In the genomic region with DNA sequence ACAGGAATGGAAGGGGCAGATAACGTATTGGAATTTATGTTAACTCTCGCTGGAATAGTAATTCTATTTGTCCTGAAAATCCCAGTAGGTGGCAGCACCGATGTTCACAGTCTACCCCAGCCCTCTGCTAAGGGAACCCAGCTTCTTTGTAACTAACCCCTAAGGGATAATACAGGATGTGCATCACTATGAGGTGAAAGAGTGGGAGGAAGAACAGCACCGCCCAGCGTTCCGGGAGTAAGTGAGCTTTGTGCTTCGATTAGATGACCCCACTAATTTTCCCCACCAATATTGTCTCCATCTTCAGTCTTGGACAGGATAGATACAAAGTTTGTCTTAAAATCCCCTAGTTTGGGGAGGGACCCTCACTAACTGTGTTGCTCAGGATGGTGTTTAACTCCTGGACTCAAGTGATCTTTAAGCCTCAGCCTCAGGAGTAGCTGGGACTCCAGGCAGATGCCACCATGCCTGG, we compare ENCODE assay signal across 8 cellular contexts. TPM values are rescaled to one million over a fixed set of nuclear protein-coding genes. Genes with fewer than 3 reads are reported as not detected.
DNase-seq lines count a peak whose midpoint lies in the region; ATAC-seq and FAIRE-seq lines count a peak whose summit lies in the region.

No MANE protein-coding gene starts in this region.

- no peaks in the 10 kb centered on the region for H3K9me3 ChIP-seq in neuron (ENCODE audit: low read length)

- H3K36me3 ChIP-seq in neuron (ENCODE audit: insufficient read depth, low read length) = peaks cover 40% of the 10 kb centered on the region

- DNase-seq in DMS153 treated with DMSO at 0.1 percent for 48 hours (lab: John Stamatoyannopoulos, UW; ENCODE audit: unreplicated experiment) = peak; percentile 86
- DNase-seq in HuH-7 (ENCODE audit: low spot score) = peak; percentile 71
- peak; percentile 90 for DNase-seq in RPMI7951 (ENCODE audit: low read depth)
- DNase-seq in activated T-helper 1 cell treated with anti-CD3 and anti-CD28 coated beads, Interleukin-2, amount 50 U/mL, for 16 hours (ENCODE audit: low read depth in 1 of 2, low spot score in 1 of 2) = peak; percentile 44 to 55
- peak; percentile 41 to 76 for DNase-seq in frontal cortex (ENCODE audit: low spot score in 2 of 2)
- DNase-seq in stromal cell of bone marrow (ENCODE audit: low read depth) = peak; percentile 92

- H3K4me3 ChIP-seq in neuron (ENCODE audit: low read length) = peak overlapping the region; percentile 70

- FAIRE-seq in frontal cortex (lab: Jason Lieb, UNC) = no peak

- no peak overlapping the region for H2AFZ ChIP-seq in neuron (ENCODE audit: low read depth, low read length)

- H3K27me3 ChIP-seq in neuron (ENCODE audit: insufficient read depth, low read length) = no peaks in the 10 kb centered on the region

- peaks cover 30% of the 10 kb centered on the region for H3K4me1 ChIP-seq in neuron (ENCODE audit: insufficient read depth, low read length)

- ATAC-seq in GM21526 (IDR thresholded peaks at IDR 0.05; ENCODE audit: low FRiP score, unreplicated experiment) = peak; percentile 85

RNA-seq across cellular contexts. Expression of a gene that starts 2.7 kb away (rescaled TPM):
- total RNA-seq in RPMI7951 (2014; rRNA removed; shearing (Covaris generic)) = 20.1 and 20.6 TPM in 2 replicates
- 50.5 TPM for total RNA-seq in frontal cortex

Comparison
In these comparisons a context has a peak if more than half of its experiments do, and no peak if none do; other contexts are left out.
1. Peak in every context shown above with its lines: DNase-seq, ATAC-seq and H3K4me3 ChIP-seq.